ENCODE assay signal across 6 cellular contexts in genomic region chr4:30092420-30093128, GRCh38.
DNase-seq lines count a peak whose midpoint lies in the region; ATAC-seq, FAIRE-seq and TF ChIP-seq lines count a peak whose summit lies in the region.
"Not testable (repeated sequence)": the region's sequence is repeated elsewhere in the genome, so short reads cannot be mapped to it uniquely, and the experiment has no call there.

No MANE protein-coding gene starts in this region.

- not testable (repeated sequence) for H3K4me1 Mint-ChIP-seq in chondrocyte (ENCODE audit: low read depth); osteocyte (ENCODE audit: unreplicated experiment)

- TF ChIP-seq POLR2A in testis (IDR thresholded peaks at IDR 0.05): not testable (repeated sequence)

- H3K27ac Mint-ChIP-seq in chondrocyte (ENCODE audit: unreplicated experiment); osteocyte (ENCODE audit: unreplicated experiment): not testable (repeated sequence)

- H3K27ac ChIP-seq in RWPE2 (ENCODE audit: poor library complexity, severe bottlenecking); kidney (ENCODE audit: low read depth in 2 of 2, low read length in 2 of 2); lower lobe of right lung; testis: not testable (repeated sequence)

- DNase-seq in RWPE2 (ENCODE audit: low spot score) (peak; percentile 27), chondrocyte (ENCODE audit: low spot score) (peak; percentile 86), kidney (peak; percentile 67), lower lobe of right lung (peak; percentile 38), osteocyte (ENCODE audit: extremely low spot score, unreplicated experiment) (peak; percentile 81), testis (peak; percentile 22)

- not testable (repeated sequence) for H3K27me3 ChIP-seq in RWPE2 (ENCODE audit: insufficient read depth, poor library complexity, severe bottlenecking); lower lobe of right lung (ENCODE audit: low read depth); testis

- not testable (repeated sequence) for H3K27me3 Mint-ChIP-seq in chondrocyte (ENCODE audit: low read depth); osteocyte (ENCODE audit: unreplicated experiment)

- TF ChIP-seq CTCF in RWPE2 (IDR thresholded peaks at IDR 0.05; ENCODE audit: poor library complexity, severe bottlenecking); chondrocyte (IDR thresholded peaks at IDR 0.05); kidney (IDR thresholded peaks at IDR 0.05; ENCODE audit: borderline replicate concordance, extremely low read depth, insufficient read depth); lower lobe of right lung (IDR thresholded peaks at IDR 0.05); osteocyte (IDR thresholded peaks at IDR 0.05); testis (IDR thresholded peaks at IDR 0.05): not testable (repeated sequence)

- H3K4me3 ChIP-seq in RWPE2 (ENCODE audit: severe bottlenecking); kidney (ENCODE audit: low read length in 2 of 2); lower lobe of right lung: not testable (repeated sequence)
- H3K4me3 ChIP-seq in testis: peak overlapping the region; percentile 25 to 47

- H3K9ac ChIP-seq in kidney (ENCODE audit: low read length in 2 of 2): not testable (repeated sequence)

- intact Hi-C loops in kidney (cut with DNase I); lower lobe of right lung (cut with DNase I); testis (cut with DNase I; ENCODE audit: low total_unique reads): not testable (repeated sequence)

- H3K9me3 Mint-ChIP-seq in chondrocyte (ENCODE audit: low read depth): not testable (repeated sequence)
- H3K9me3 Mint-ChIP-seq in osteocyte (ENCODE audit: unreplicated experiment): peaks cover 12% of the 10 kb centered on the region

- not testable (repeated sequence) for H3K4me3 Mint-ChIP-seq in chondrocyte (ENCODE audit: unreplicated experiment); osteocyte (ENCODE audit: unreplicated experiment)

- not testable (repeated sequence) for FAIRE-seq in kidney (lab: Jason Lieb, UNC)

- not testable (repeated sequence) for H3K36me3 Mint-ChIP-seq in chondrocyte (ENCODE audit: low read depth); osteocyte (ENCODE audit: unreplicated experiment)

- 49 to 84% methylated on average over 16 to 37 of the region's 37 CpGs for whole genome bisulfite sequencing in testis, 2 donors

- ATAC-seq in RWPE2 (ENCODE audit: low read depth); lower lobe of right lung: not testable (repeated sequence)

- not testable (repeated sequence) for H3K9me3 ChIP-seq in RWPE2 (ENCODE audit: severe bottlenecking); kidney (ENCODE audit: control insufficient read depth in 1 of 2, low read length in 2 of 2); lower lobe of right lung; testis

- not testable (repeated sequence) for H3K4me1 ChIP-seq in RWPE2 (ENCODE audit: insufficient read depth, poor library complexity, severe bottlenecking); kidney (ENCODE audit: control insufficient read depth in 1 of 2, insufficient read depth in 1 of 2, low read depth in 1 of 2, low read length in 2 of 2); lower lobe of right lung; testis

- H3K36me3 ChIP-seq in RWPE2 (ENCODE audit: low read depth); kidney (ENCODE audit: control insufficient read depth in 1 of 2, insufficient read depth in 2 of 2, low read length in 2 of 2); lower lobe of right lung; testis (ENCODE audit: low read depth, missing control alignments): not testable (repeated sequence)

Comparison
In these comparisons a context has a peak if more than half of its experiments do, and no peak if none do; other contexts are left out.
1. DNase-seq: peak in every context shown above with its lines; median percentile 86 in chondrocyte; 81 in osteocyte; 67 in kidney; 38 in lower lobe of right lung; 27 in RWPE2; 22 in testis.